ENCODE assay signal across 9 cellular contexts in the genomic region with DNA sequence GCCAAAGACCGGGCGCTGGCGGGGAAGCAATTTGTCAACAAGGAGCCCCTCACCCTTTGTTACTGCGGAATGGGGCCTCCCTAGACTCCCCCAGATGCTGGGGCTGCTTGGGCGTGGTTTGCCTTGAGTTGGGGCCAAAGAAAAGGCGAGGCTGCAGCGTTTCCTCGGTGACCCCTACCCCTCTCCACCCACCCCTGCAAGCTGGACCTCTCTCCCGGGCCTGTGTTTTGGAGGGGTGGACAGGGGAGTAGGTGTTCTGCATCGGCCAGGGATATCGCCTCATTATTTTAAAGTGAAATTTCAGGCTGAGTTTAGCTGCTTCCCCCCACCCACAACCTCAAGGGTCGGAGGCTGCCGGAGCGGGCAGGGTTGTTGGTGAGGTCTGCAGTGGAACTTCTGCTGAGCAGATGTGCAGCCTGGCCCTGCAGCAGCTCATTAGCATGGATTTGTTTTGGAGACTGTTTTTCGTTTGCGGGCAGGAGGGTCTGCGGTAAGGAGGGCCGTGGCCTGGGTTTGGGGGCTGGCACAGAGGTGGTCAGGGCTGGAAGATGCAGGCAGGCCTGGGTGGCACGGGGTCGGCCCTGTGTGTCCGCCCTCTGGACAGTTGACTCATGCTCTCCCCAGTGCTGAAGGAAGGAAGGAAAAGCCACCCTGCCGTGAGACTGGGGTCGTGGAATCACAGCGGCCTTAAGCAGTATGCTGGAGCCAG. TPM values are rescaled to one million over a fixed set of nuclear protein-coding genes. Genes with fewer than 3 reads are reported as not detected.
DNase-seq lines count a peak whose midpoint lies in the region; ATAC-seq and TF ChIP-seq lines count a peak whose summit lies in the region.
"Had no signal": no experiment of that assay in that cellular context is flagged by ENCODE, and none has a peak within 500 bp of the region (broad histone marks: within the 10 kb centered on the region; RNA-seq: fewer than 3 reads in every experiment).

No MANE protein-coding gene starts in this region.

- no peaks in the 10 kb centered on the region for H3K9me3 ChIP-seq in lung (ENCODE audit: control insufficient read depth in 2 of 2, insufficient read depth in 1 of 2, low read length in 1 of 2)
- H3K9me3 ChIP-seq in tibial nerve: no peaks in the 10 kb centered on the region
- H3K9me3 ChIP-seq in BE2C: no peaks in the 10 kb centered on the region

- H3K27ac ChIP-seq in caudate nucleus (ENCODE audit: low read depth, low read length): peak overlapping the region; percentile 8
- H3K27ac ChIP-seq in lung (ENCODE audit: low read depth in 1 of 2, low read length in 1 of 2): peak overlapping the region in 1 of 2 donors; percentile 91
- peak overlapping the region in 3 of 4 donors; percentile 88 to 95 (median 91) for H3K27ac ChIP-seq in tibial nerve

- no peak for TF ChIP-seq POLR2A in tibial nerve (IDR thresholded peaks at IDR 0.05)

- H3K4me1 ChIP-seq in lung (ENCODE audit: control insufficient read depth in 2 of 2, insufficient read depth in 2 of 2, low read length in 2 of 2): peaks cover 0 to 5% of the 10 kb centered on the region in 2 donors
- H3K4me1 ChIP-seq in tibial nerve: peaks cover 0 to 61% (median 28%) of the 10 kb centered on the region in 4 donors
- no peaks in the 10 kb centered on the region for H3K4me1 ChIP-seq in BE2C

- ATAC-seq in activated T-cell treated with anti-CD3 and anti-CD28 coated beads, Interleukin-2, amount 50 U/mL, for 4 hours: no peak
- ATAC-seq in lung (ENCODE audit: insufficient read depth, low FRiP score): no peak

- H3K4me3 Mint-ChIP-seq in activated T-cell treated with anti-CD3 and anti-CD28 coated beads, Interleukin-2, amount 50 U/mL, for 4 hours: peak overlapping the region; percentile 89

- H3K27me3 ChIP-seq in lung (ENCODE audit: control insufficient read depth, insufficient read depth) (no peaks in the 10 kb centered on the region), tibial nerve (peaks cover 0 to 8% of the 10 kb centered on the region in 2 donors), BE2C (0 out of 2 replicates have a peak, but pooled peaks cover 3% of the 10 kb centered on the region)

- no peaks in the 10 kb centered on the region for H3K36me3 Mint-ChIP-seq in activated T-cell treated with anti-CD3 and anti-CD28 coated beads, Interleukin-2, amount 50 U/mL, for 4 hours (ENCODE audit: insufficient read depth)

- DNase-seq in activated T-cell treated with anti-CD3 and anti-CD28 coated beads, Interleukin-2, amount 50 U/mL, for 4 hours: no peak
- DNase-seq in activated T-cell treated with anti-CD3 and anti-CD28 coated beads for 4 hours (no peak), caudate nucleus (lab: John Stamatoyannopoulos, UW) (no peak), lung (ENCODE audit: low spot score) (no peak), tibial nerve (ENCODE audit: low spot score in 2 of 2) (no peak), BE2C (no peak), pons (ENCODE audit: low spot score) (no peak), SIG-M5 treated with dmso at 0.1 percent for 504 hours (lab: John Stamatoyannopoulos, UW; ENCODE audit: unreplicated experiment) (no peak)

- H3K36me3 ChIP-seq in lung (ENCODE audit: control insufficient read depth in 2 of 2, insufficient read depth in 2 of 2, low read length in 2 of 2): no peaks in the 10 kb centered on the region
- no peaks in the 10 kb centered on the region for H3K36me3 ChIP-seq in tibial nerve
- no peaks in the 10 kb centered on the region for H3K36me3 ChIP-seq in BE2C

- TF ChIP-seq EP300 in tibial nerve (IDR thresholded peaks at IDR 0.05): no peak

- WGBS in lung, 2 donors: 54 to 57% methylated on average over 24 of the region's 24 CpGs
- 38 to 46% methylated on average over 17 to 24 of the region's 24 CpGs for WGBS in tibial nerve, 2 donors

- no peaks in the 10 kb centered on the region for H3K9me3 Mint-ChIP-seq in activated T-cell treated with anti-CD3 and anti-CD28 coated beads, Interleukin-2, amount 50 U/mL, for 4 hours

- TF ChIP-seq CTCF in lung (IDR thresholded peaks at IDR 0.05; ENCODE audit: control extremely low read depth, extremely low read depth) (no peak), tibial nerve (IDR thresholded peaks at IDR 0.05) (no peak), BE2C (IDR thresholded peaks at IDR 0.05; ENCODE audit: low read depth, low read length) (no peak)

- H3K27me3 Mint-ChIP-seq in activated T-cell treated with anti-CD3 and anti-CD28 coated beads, Interleukin-2, amount 50 U/mL, for 4 hours (ENCODE audit: low read depth): peaks cover 12% of the 10 kb centered on the region

- H3K4me3 ChIP-seq in lung: peak overlapping the region; percentile 22
- H3K4me3 ChIP-seq in tibial nerve: peak overlapping the region; percentile 46 to 72 (median 61)
- H3K4me3 ChIP-seq in BE2C (ENCODE audit: low read depth, low read length): no peak overlapping the region

- H3K4me1 Mint-ChIP-seq in activated T-cell treated with anti-CD3 and anti-CD28 coated beads, Interleukin-2, amount 50 U/mL, for 4 hours (ENCODE audit: low read depth): peaks cover 30% of the 10 kb centered on the region

RNA-seq across cellular contexts. Expression of gene NBL1, which starts 1.6 kb away (rescaled TPM):
- 10 to 100 TPM; 20.7 to 27.6 (median 20.7) TPM for total RNA-seq in activated T-cell treated with anti-CD3 and anti-CD28 coated beads, Interleukin-2, amount 50 U/mL, for 4 hours
- total RNA-seq in lung (100 to 1,000 TPM; 107 to 133 TPM), tibial nerve (100 to 1,000 TPM in 2 of 4 donors, 10 to 100 TPM in 2; 71.9 to 157 (median 92.0) TPM)
- polyA plus RNA-seq in lung: 100 to 1,000 TPM in 1 of 2 donors, 10 to 100 TPM in 1; 48.0 to 102 TPM
- polyA plus RNA-seq in BE2C (2012; ENCODE audit: insufficient read depth, insufficient read length, low read depth): 8.0 TPM

RNA-seq across cellular contexts. Expression of gene HTR6, which starts 19.0 kb away (rescaled TPM):
- under 1 TPM; 0.11 to 0.43 (median 0.11) TPM for total RNA-seq in activated T-cell treated with anti-CD3 and anti-CD28 coated beads, Interleukin-2, amount 50 U/mL, for 4 hours
- not detected for total RNA-seq in lung
- polyA plus RNA-seq in lung: not detected
- total RNA-seq in tibial nerve: not detected
- not detected for polyA plus RNA-seq in BE2C (2012; ENCODE audit: insufficient read depth, insufficient read length, low read depth)
- total RNA-seq: liver had no signal
- polyA plus RNA-seq: liver had no signal
